1 cellular context compared by ENCODE assay signal in genomic region chr1:83060216-83060615, GRCh38.
TF ChIP-seq lines count a peak whose summit lies in the region.

No MANE protein-coding gene starts in this region.

TF ChIP-seq in WTC11, 78 proteins besides CTCF, POLR2A, EP300 and RAD21 (continued from another document):
- TF ChIP-seq ARID4B (CRISPR knock-in tag; IDR thresholded peaks at IDR 0.05; ENCODE audit: borderline replicate concordance) (no peak), SP1 (CRISPR knock-in tag; conservative IDR thresholded peaks at IDR 0.05) (no peak), SMAD4 (CRISPR knock-in tag; IDR thresholded peaks at IDR 0.05) (no peak), TCF7 (CRISPR knock-in tag; IDR thresholded peaks at IDR 0.05; ENCODE audit: low read depth) (no peak), NFE2L1 (CRISPR knock-in tag; IDR thresholded peaks at IDR 0.05) (no peak)
- TF ChIP-seq, protein P1, sequence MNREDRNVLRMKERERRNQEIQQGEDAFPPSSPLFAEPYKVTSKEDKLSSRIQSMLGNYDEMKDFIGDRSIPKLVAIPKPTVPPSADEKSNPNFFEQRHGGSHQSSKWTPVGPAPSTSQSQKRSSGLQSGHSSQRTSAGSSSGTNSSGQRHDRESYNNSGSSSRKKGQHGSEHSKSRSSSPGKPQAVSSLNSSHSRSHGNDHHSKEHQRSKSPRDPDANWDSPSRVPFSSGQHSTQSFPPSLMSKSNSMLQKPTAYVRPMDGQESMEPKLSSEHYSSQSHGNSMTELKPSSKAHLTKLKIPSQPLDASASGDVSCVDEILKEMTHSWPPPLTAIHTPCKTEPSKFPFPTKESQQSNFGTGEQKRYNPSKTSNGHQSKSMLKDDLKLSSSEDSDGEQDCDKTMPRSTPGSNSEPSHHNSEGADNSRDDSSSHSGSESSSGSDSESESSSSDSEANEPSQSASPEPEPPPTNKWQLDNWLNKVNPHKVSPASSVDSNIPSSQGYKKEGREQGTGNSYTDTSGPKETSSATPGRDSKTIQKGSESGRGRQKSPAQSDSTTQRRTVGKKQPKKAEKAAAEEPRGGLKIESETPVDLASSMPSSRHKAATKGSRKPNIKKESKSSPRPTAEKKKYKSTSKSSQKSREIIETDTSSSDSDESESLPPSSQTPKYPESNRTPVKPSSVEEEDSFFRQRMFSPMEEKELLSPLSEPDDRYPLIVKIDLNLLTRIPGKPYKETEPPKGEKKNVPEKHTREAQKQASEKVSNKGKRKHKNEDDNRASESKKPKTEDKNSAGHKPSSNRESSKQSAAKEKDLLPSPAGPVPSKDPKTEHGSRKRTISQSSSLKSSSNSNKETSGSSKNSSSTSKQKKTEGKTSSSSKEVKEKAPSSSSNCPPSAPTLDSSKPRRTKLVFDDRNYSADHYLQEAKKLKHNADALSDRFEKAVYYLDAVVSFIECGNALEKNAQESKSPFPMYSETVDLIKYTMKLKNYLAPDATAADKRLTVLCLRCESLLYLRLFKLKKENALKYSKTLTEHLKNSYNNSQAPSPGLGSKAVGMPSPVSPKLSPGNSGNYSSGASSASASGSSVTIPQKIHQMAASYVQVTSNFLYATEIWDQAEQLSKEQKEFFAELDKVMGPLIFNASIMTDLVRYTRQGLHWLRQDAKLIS (CRISPR knock-in tag; IDR thresholded peaks at IDR 0.05; ENCODE audit: borderline replicate concordance) = no peak
- TF ChIP-seq, protein P2, sequence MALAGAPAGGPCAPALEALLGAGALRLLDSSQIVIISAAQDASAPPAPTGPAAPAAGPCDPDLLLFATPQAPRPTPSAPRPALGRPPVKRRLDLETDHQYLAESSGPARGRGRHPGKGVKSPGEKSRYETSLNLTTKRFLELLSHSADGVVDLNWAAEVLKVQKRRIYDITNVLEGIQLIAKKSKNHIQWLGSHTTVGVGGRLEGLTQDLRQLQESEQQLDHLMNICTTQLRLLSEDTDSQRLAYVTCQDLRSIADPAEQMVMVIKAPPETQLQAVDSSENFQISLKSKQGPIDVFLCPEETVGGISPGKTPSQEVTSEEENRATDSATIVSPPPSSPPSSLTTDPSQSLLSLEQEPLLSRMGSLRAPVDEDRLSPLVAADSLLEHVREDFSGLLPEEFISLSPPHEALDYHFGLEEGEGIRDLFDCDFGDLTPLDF (CRISPR knock-in tag; IDR thresholded peaks at IDR 0.05) = no peak
